In the genomic region with DNA sequence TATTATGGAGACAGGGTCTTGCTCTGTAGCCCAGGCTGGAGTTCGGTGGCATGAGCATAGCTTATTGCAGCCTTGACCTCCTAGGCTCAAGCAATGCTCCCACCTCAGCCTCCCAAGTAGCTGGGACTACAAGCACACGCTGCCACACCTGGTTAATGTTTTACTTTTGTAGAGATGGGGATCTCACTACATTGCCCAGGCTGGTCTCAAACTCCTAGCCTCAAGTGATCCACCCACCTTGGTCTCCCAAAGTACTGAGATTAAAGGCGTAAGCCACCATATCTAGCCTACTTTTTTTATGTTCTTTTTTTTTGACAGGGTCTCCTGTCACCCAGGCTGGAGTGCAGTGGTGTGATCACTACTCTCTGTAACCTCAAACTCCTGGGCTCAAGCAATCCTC, we compare ENCODE assay signal across 19 cellular contexts. TPM values are rescaled to one million over a fixed set of nuclear protein-coding genes. Genes with fewer than 3 reads are reported as not detected.
DNase-seq lines count a peak whose midpoint lies in the region; ATAC-seq and TF ChIP-seq lines count a peak whose summit lies in the region.
"Had no signal": no experiment of that assay in that cellular context is flagged by ENCODE, and none has a peak within 500 bp of the region (broad histone marks: within the 10 kb centered on the region; RNA-seq: fewer than 3 reads in every experiment).

No MANE protein-coding gene starts in this region.

- H3K9me3 ChIP-seq in DND-41 (ENCODE audit: insufficient read depth, low read length, severe bottlenecking) (no peaks in the 10 kb centered on the region), tibial nerve (no peaks in the 10 kb centered on the region)

- peaks cover 9% of the 10 kb centered on the region for H3K4me1 Mint-ChIP-seq in activated naive CD8-positive, alpha-beta T cell (ENCODE audit: low read depth)
- H3K4me1 Mint-ChIP-seq in activated naive CD8-positive, alpha-beta T cell treated with anti-CD3 and anti-CD28 coated beads, Interleukin-2, amount 50 U/mL, for 24 hours, result peaks cover 7% of the 10 kb centered on the region
- peaks cover 22 to 41% of the 10 kb centered on the region in 2 donors for H3K4me1 Mint-ChIP-seq in immature natural killer cell
- peaks cover 11% of the 10 kb centered on the region for H3K4me1 Mint-ChIP-seq in stimulated activated effector memory CD8-positive, alpha-beta T cell treated with anti-CD3 and anti-CD28 coated beads, Interleukin-12 subunit alpha, Interleukin-12 subunit beta, amount 100 ng/mL, for 72 hours
- H3K4me1 Mint-ChIP-seq in T-helper 2 cell treated with Interferon-gamma antibody and Interleukin-4, amounts not matched to agents 5 μg/mL and 100 μg/mL, for 36 hours (ENCODE audit: low read depth), result peaks cover 12% of the 10 kb centered on the region

- H3K36me3 Mint-ChIP-seq in activated naive CD8-positive, alpha-beta T cell, result peaks cover 10% of the 10 kb centered on the region
- H3K36me3 Mint-ChIP-seq in activated naive CD8-positive, alpha-beta T cell treated with anti-CD3 and anti-CD28 coated beads, Interleukin-2, amount 50 U/mL, for 24 hours (ENCODE audit: low read depth), result peaks cover 30% of the 10 kb centered on the region
- peaks cover 0 to 35% (median 18%) of the 10 kb centered on the region in 3 donors for H3K36me3 Mint-ChIP-seq in immature natural killer cell
- H3K36me3 Mint-ChIP-seq in stimulated activated effector memory CD8-positive, alpha-beta T cell treated with anti-CD3 and anti-CD28 coated beads, Interleukin-12 subunit alpha, Interleukin-12 subunit beta, amount 100 ng/mL, for 72 hours, result peaks cover 50% of the 10 kb centered on the region
- peaks cover 42% of the 10 kb centered on the region for H3K36me3 Mint-ChIP-seq in T-helper 2 cell treated with Interferon-gamma antibody and Interleukin-4, amounts not matched to agents 5 μg/mL and 100 μg/mL, for 36 hours (ENCODE audit: low read depth)

- peak overlapping the region; percentile 73 for H3K27ac Mint-ChIP-seq in activated naive CD8-positive, alpha-beta T cell
- H3K27ac Mint-ChIP-seq in activated naive CD8-positive, alpha-beta T cell treated with anti-CD3 and anti-CD28 coated beads, Interleukin-2, amount 50 U/mL, for 24 hours, result no peak overlapping the region
- H3K27ac Mint-ChIP-seq in immature natural killer cell, result peak overlapping the region in 5 of 6 donors; percentile 31 to 86 (median 63)
- H3K27ac Mint-ChIP-seq in stimulated activated effector memory CD8-positive, alpha-beta T cell treated with anti-CD3 and anti-CD28 coated beads, Interleukin-12 subunit alpha, Interleukin-12 subunit beta, amount 100 ng/mL, for 72 hours, result peak overlapping the region; percentile 3
- no peak overlapping the region for H3K27ac Mint-ChIP-seq in T-helper 2 cell treated with Interferon-gamma antibody and Interleukin-4, amounts not matched to agents 5 μg/mL and 100 μg/mL, for 36 hours

- no peak overlapping the region for H3K4me3 ChIP-seq in DND-41 (ENCODE audit: low read depth in 1 of 2, low read length in 2 of 2)
- H3K4me3 ChIP-seq in tibial nerve, result no peak overlapping the region

- H4K20me1 ChIP-seq in DND-41 (ENCODE audit: insufficient read depth, low read length), result no peaks in the 10 kb centered on the region

- WGBS in tibial nerve, 2 donors, result 94 to 96% methylated on average over 3 of the region's 3 CpGs

- H3K4me2 ChIP-seq in DND-41 (ENCODE audit: insufficient read depth, low read length), result no peak overlapping the region

- H3K4me3 Mint-ChIP-seq in activated naive CD8-positive, alpha-beta T cell, result no peak overlapping the region
- no peak overlapping the region for H3K4me3 Mint-ChIP-seq in activated naive CD8-positive, alpha-beta T cell treated with anti-CD3 and anti-CD28 coated beads, Interleukin-2, amount 50 U/mL, for 24 hours
- H3K4me3 Mint-ChIP-seq in immature natural killer cell, result no peak overlapping the region
- H3K4me3 Mint-ChIP-seq in stimulated activated effector memory CD8-positive, alpha-beta T cell treated with anti-CD3 and anti-CD28 coated beads, Interleukin-12 subunit alpha, Interleukin-12 subunit beta, amount 100 ng/mL, for 72 hours, result no peak overlapping the region
- H3K4me3 Mint-ChIP-seq in T-helper 2 cell treated with Interferon-gamma antibody and Interleukin-4, amounts not matched to agents 5 μg/mL and 100 μg/mL, for 36 hours, result no peak overlapping the region
- H3K4me3 Mint-ChIP-seq: CD4-positive, alpha-beta memory T cell had no signal

- no peaks in the 10 kb centered on the region for H3K79me2 ChIP-seq in DND-41 (ENCODE audit: insufficient read depth, low read length)

- TF ChIP-seq POLR2A in tibial nerve (IDR thresholded peaks at IDR 0.05) (no peak), GM18505 (IDR thresholded peaks at IDR 0.05; ENCODE audit: borderline replicate concordance, extremely low read depth, insufficient read depth, insufficient read length) (no peak)

- H3K4me1 ChIP-seq in DND-41 (ENCODE audit: insufficient read depth, low read length), result no peaks in the 10 kb centered on the region
- no peaks in the 10 kb centered on the region for H3K4me1 ChIP-seq in tibial nerve

- no peak overlapping the region for H3K9ac ChIP-seq in DND-41 (ENCODE audit: low read depth, low read length)

- H3K9me3 Mint-ChIP-seq in activated naive CD8-positive, alpha-beta T cell (ENCODE audit: low read depth), result no peaks in the 10 kb centered on the region
- no peaks in the 10 kb centered on the region for H3K9me3 Mint-ChIP-seq in activated naive CD8-positive, alpha-beta T cell treated with anti-CD3 and anti-CD28 coated beads, Interleukin-2, amount 50 U/mL, for 24 hours
- H3K9me3 Mint-ChIP-seq in immature natural killer cell, result no peaks in the 10 kb centered on the region
- H3K9me3 Mint-ChIP-seq in stimulated activated effector memory CD8-positive, alpha-beta T cell treated with anti-CD3 and anti-CD28 coated beads, Interleukin-12 subunit alpha, Interleukin-12 subunit beta, amount 100 ng/mL, for 72 hours, result no peaks in the 10 kb centered on the region
- no peaks in the 10 kb centered on the region for H3K9me3 Mint-ChIP-seq in T-helper 2 cell treated with Interferon-gamma antibody and Interleukin-4, amounts not matched to agents 5 μg/mL and 100 μg/mL, for 36 hours

- ATAC-seq in activated naive CD8-positive, alpha-beta T cell treated with anti-CD3 and anti-CD28 coated beads, Interleukin-2, amount 50 U/mL, for 24 hours, result no peak
- ATAC-seq in DND-41 (ENCODE audit: insufficient read depth, low read depth), result 0 out of 3 replicates have a peak, but pooled peaks have one; percentile 12
- ATAC-seq in stimulated activated effector memory CD8-positive, alpha-beta T cell treated with anti-CD3 and anti-CD28 coated beads, Interleukin-12 subunit alpha, Interleukin-12 subunit beta, amount 100 ng/mL, for 72 hours, result no peak
- no peak for ATAC-seq in GM18505 (IDR thresholded peaks at IDR 0.05; ENCODE audit: unreplicated experiment)

- H3K36me3 ChIP-seq in DND-41 (ENCODE audit: insufficient read depth, low read length) (peaks cover 42% of the 10 kb centered on the region), tibial nerve (peaks cover 0 to 44% (median 12%) of the 10 kb centered on the region in 3 donors)

- TF ChIP-seq CTCF in DND-41 (IDR thresholded peaks at IDR 0.05; ENCODE audit: borderline replicate concordance, extremely low read depth, low read length, poor library complexity, severe bottlenecking) (no peak), tibial nerve (IDR thresholded peaks at IDR 0.05) (no peak)

- H3K27me3 Mint-ChIP-seq in activated naive CD8-positive, alpha-beta T cell, result no peaks in the 10 kb centered on the region
- no peaks in the 10 kb centered on the region for H3K27me3 Mint-ChIP-seq in activated naive CD8-positive, alpha-beta T cell treated with anti-CD3 and anti-CD28 coated beads, Interleukin-2, amount 50 U/mL, for 24 hours
- no peaks in the 10 kb centered on the region for H3K27me3 Mint-ChIP-seq in immature natural killer cell (ENCODE audit: low read depth in 3 of 3)
- H3K27me3 Mint-ChIP-seq in T-helper 2 cell treated with Interferon-gamma antibody and Interleukin-4, amounts not matched to agents 5 μg/mL and 100 μg/mL, for 36 hours (ENCODE audit: low read depth), result no peaks in the 10 kb centered on the region
- H3K27me3 Mint-ChIP-seq: CD4-positive, alpha-beta memory T cell had no signal

- DNase-seq in activated naive CD8-positive, alpha-beta T cell treated with anti-CD3 and anti-CD28 coated beads, Interleukin-2, amount 50 U/mL, for 24 hours, result no peak
- DNase-seq in DND-41 (no peak), immature natural killer cell (no peak), tibial nerve (ENCODE audit: low spot score in 2 of 2) (no peak)
- no peak for DNase-seq in stimulated activated effector memory CD8-positive, alpha-beta T cell treated with anti-CD3 and anti-CD28 coated beads, Interleukin-12 subunit alpha, Interleukin-12 subunit beta, amount 100 ng/mL, for 72 hours (ENCODE audit: low spot score in 2 of 2)
- no peak for DNase-seq in T-helper 2 cell treated with Interferon-gamma antibody and Interleukin-4, amounts not matched to agents 5 μg/mL and 100 μg/mL, for 36 hours (ENCODE audit: low spot score)
- DNase-seq: 8988T; C1 segment of cervical spinal cord; CD4-positive, alpha-beta memory T cell; COR-L47; DMS153; DMS79 treated with DMSO at 0.1 percent for 48 hours; GDM1; HCEC 1CT; IMR-90 had no signal

- no peak overlapping the region for H2AFZ ChIP-seq in DND-41 (ENCODE audit: low read depth, low read length)

- H3K27ac ChIP-seq in DND-41 (ENCODE audit: low read length) (no peak overlapping the region), tibial nerve (no peak overlapping the region)
- H3K27ac ChIP-seq: HL-60 had no signal

- TF ChIP-seq EP300 in tibial nerve (IDR thresholded peaks at IDR 0.05), result no peak

- H3K27me3 ChIP-seq in DND-41 (ENCODE audit: insufficient read depth, low read length, poor library complexity), result no peaks in the 10 kb centered on the region
- H3K27me3 ChIP-seq in tibial nerve, result no peaks in the 10 kb centered on the region

RNA-seq across cellular contexts. Expression of gene BCL2L15, which starts 5.9 kb away (rescaled TPM):
- polyA plus RNA-seq in immature natural killer cell, result under 1 TPM in 1 of 3 donors, not detected in 2; 0.11 TPM
- total RNA-seq in tibial nerve, result under 1 TPM; 0.22 to 0.63 (median 0.35) TPM
- total RNA-seq: H4 had no signal

RNA-seq across cellular contexts. Expression of gene AP4B1, which starts 11.3 kb away (rescaled TPM):
- polyA plus RNA-seq in immature natural killer cell, result 10 to 100 TPM in 2 of 3 donors, 1 to 10 TPM in 1; 9.7 to 21.6 (median 18.6) TPM
- total RNA-seq in tibial nerve, result 10 to 100 TPM; 22.1 to 39.9 (median 34.5) TPM

RNA-seq across cellular contexts. Expression of gene DCLRE1B, which starts 11.9 kb away (rescaled TPM):
- 1 to 10 TPM; 2.0 to 8.4 (median 6.6) TPM for polyA plus RNA-seq in immature natural killer cell
- total RNA-seq in tibial nerve, result 1 to 10 TPM; 3.5 to 7.2 (median 4.3) TPM

RNA-seq across cellular contexts. Expression of gene PTPN22, which starts 21.8 kb away (rescaled TPM):
- polyA plus RNA-seq in immature natural killer cell, result 100 to 1,000 TPM in 1 of 3 donors, 10 to 100 TPM in 2; 80.9 to 109 (median 83.6) TPM
- total RNA-seq in tibial nerve, result 1 to 10 TPM; 2.3 to 4.9 (median 3.5) TPM

RNA-seq across cellular contexts. Expression of gene HIPK1, which starts 35.9 kb away (rescaled TPM):
- polyA plus RNA-seq in immature natural killer cell, result 10 to 100 TPM in 2 of 3 donors, 1 to 10 TPM in 1; 4.3 to 27.5 (median 12.7) TPM
- total RNA-seq in tibial nerve, result 10 to 100 TPM; 42.3 to 63.4 (median 53.0) TPM

Comparison
In these comparisons a context has a peak if more than half of its experiments do, and no peak if none do; other contexts are left out.
1. H3K27ac Mint-ChIP-seq: peak in activated naive CD8-positive, alpha-beta T cell (single experiment), immature natural killer cell (5 of 6) and stimulated activated effector memory CD8-positive, alpha-beta T cell treated with anti-CD3 and anti-CD28 coated beads, Interleukin-12 subunit alpha, Interleukin-12 subunit beta, amount 100 ng/mL, for 72 hours (single experiment); none in activated naive CD8-positive, alpha-beta T cell treated with anti-CD3 and anti-CD28 coated beads, Interleukin-2, amount 50 U/mL, for 24 hours (single experiment) and T-helper 2 cell treated with Interferon-gamma antibody and Interleukin-4, amounts not matched to agents 5 μg/mL and 100 μg/mL, for 36 hours (single experiment).